In the genomic region with DNA sequence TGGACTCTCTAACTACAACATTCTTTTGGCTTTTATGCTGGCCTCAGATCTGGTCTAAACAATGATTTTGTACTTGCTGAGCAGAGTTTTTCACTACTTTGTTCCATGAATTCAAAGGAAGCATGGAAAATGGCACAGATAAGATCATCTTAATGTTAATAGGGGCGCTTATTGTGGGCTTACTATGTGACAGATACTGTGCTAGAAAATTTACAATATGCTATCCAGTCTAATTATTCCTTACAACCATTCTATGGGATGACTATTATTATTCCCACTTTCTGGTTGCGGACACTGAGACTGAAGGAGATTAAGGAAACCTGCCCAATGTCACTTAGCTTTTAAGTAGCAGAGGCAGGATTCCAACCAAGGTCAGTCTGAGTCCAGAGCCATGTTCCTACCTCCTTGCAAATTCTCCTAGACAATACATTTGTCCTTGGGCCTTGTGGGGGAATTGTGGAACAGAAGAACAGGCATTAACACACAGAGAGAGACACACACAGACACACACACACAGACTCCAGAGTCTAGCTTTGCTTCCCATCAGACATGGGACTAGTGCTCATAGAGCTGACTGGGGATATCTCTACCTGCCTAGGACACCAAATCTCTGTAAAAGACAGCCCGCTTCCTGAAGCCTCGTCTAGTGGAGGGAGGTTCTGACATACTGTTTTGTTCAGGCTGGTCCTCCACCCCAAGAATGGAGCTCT, we compare ENCODE assay signal across 18 cellular contexts.
DNase-seq lines count a peak whose midpoint lies in the region; ATAC-seq, FAIRE-seq and TF ChIP-seq lines count a peak whose summit lies in the region.
"Had no signal": no experiment of that assay in that cellular context is flagged by ENCODE, and none has a peak within 500 bp of the region (broad histone marks: within the 10 kb centered on the region; RNA-seq: fewer than 3 reads in every experiment).

No MANE protein-coding gene starts in this region.

- DNase-seq in IMR-90 = no peak
- no peak for DNase-seq in keratinocyte (ENCODE audit: low read depth, low spot score)
- DNase-seq in suprapubic skin (ENCODE audit: low spot score in 2 of 2) = no peak
- no peak for DNase-seq in AG08395 (ENCODE audit: low spot score)
- DNase-seq in activated CD4-positive, alpha-beta T cell treated with anti-CD3 and anti-CD28 coated beads, Interleukin-2, amount 10 ng/mL, durations not matched to agents 24 days and 14 days = no peak
- DNase-seq in kidney = no peak
- DNase-seq: activated CD4-positive, alpha-beta T cell treated with anti-CD3 and anti-CD28 coated beads, Interleukin-2, amount 50 U/mL, for 48 hours; activated naive CD4-positive, alpha-beta T cell treated with anti-CD3 and anti-CD28 coated beads for 36 hours; body of pancreas; Calu3; foreskin melanocyte; KG1; Peyer's patch; stimulated activated CD4-positive, alpha-beta T cell treated with anti-CD3 and anti-CD28 coated beads, Interleukin-1b, Interleukin-23, amount 100 ng/mL, for 48 hours; SW 1271 had no signal

- no peak overlapping the region for H2BK20ac ChIP-seq in IMR-90 (ENCODE audit: low read depth, low read length)

- H3K79me2 ChIP-seq in keratinocyte (ENCODE audit: control insufficient read depth, insufficient read depth, low read length) = no peaks in the 10 kb centered on the region

- H3K4me2 ChIP-seq in IMR-90 (ENCODE audit: low read depth, low read length) (no peak overlapping the region), keratinocyte (ENCODE audit: control insufficient read depth, extremely low read depth, insufficient read depth, low read depth, low read length) (peak overlapping the region; percentile 60)

- H2AK5ac ChIP-seq in IMR-90 (ENCODE audit: low read depth, low read length) = no peak overlapping the region

- H3K27ac ChIP-seq in IMR-90 (ENCODE audit: insufficient read depth, low read length) = no peak overlapping the region
- peak overlapping the region; percentile 63 for H3K27ac ChIP-seq in keratinocyte (ENCODE audit: control insufficient read depth, insufficient read depth, low read length)
- peak overlapping the region; percentile 76 for H3K27ac ChIP-seq in suprapubic skin
- H3K27ac ChIP-seq in kidney (ENCODE audit: low read depth in 2 of 2, low read length in 2 of 2) = peak overlapping the region in 1 of 2 donors; percentile 37

- no peak overlapping the region for H3K18ac ChIP-seq in IMR-90 (ENCODE audit: low read depth, low read length)

- H2AFZ ChIP-seq in IMR-90 (replicated peaks; ENCODE audit: low read length, poor library complexity) = peak overlapping the region; percentile 21
- peak overlapping the region; percentile 37 for H2AFZ ChIP-seq in keratinocyte (ENCODE audit: control insufficient read depth, low read length)

- no peak overlapping the region for H4K5ac ChIP-seq in IMR-90 (ENCODE audit: low read depth, low read length)

- no peak overlapping the region for H3K4me3 Mint-ChIP-seq in activated CD4-positive, alpha-beta T cell treated with anti-CD3 and anti-CD28 coated beads, Interleukin-2, amount 10 ng/mL, durations not matched to agents 24 days and 14 days
- H3K4me3 Mint-ChIP-seq: activated naive CD4-positive, alpha-beta T cell treated with anti-CD3 and anti-CD28 coated beads for 36 hours had no signal

- no peaks in the 10 kb centered on the region for H3K79me1 ChIP-seq in IMR-90 (ENCODE audit: low read depth in 1 of 2, low read length in 2 of 2)

- no peaks in the 10 kb centered on the region for H3K27me3 Mint-ChIP-seq in activated CD4-positive, alpha-beta T cell treated with anti-CD3 and anti-CD28 coated beads, Interleukin-2, amount 10 ng/mL, durations not matched to agents 24 days and 14 days

- no peaks in the 10 kb centered on the region for H3K36me3 ChIP-seq in IMR-90 (ENCODE audit: control insufficient read depth, insufficient read depth, low read length)
- H3K36me3 ChIP-seq in keratinocyte (ENCODE audit: control insufficient read depth in 2 of 2, extremely low read depth in 1 of 2, insufficient read depth in 2 of 2, low read length in 2 of 2) = no peaks in the 10 kb centered on the region
- no peaks in the 10 kb centered on the region for H3K36me3 ChIP-seq in suprapubic skin
- no peaks in the 10 kb centered on the region for H3K36me3 ChIP-seq in kidney (ENCODE audit: control insufficient read depth in 1 of 2, insufficient read depth in 2 of 2, low read length in 2 of 2)
- H3K36me3 ChIP-seq: Peyer's patch had no signal

- no peaks in the 10 kb centered on the region for H3K9me3 ChIP-seq in IMR-90 (ENCODE audit: control insufficient read depth, insufficient read depth, low read length)
- H3K9me3 ChIP-seq in keratinocyte (ENCODE audit: control insufficient read depth, low read depth, low read length) = no peaks in the 10 kb centered on the region
- no peaks in the 10 kb centered on the region for H3K9me3 ChIP-seq in suprapubic skin
- H3K9me3 ChIP-seq in kidney (ENCODE audit: control insufficient read depth in 1 of 2, low read length in 2 of 2) = no peaks in the 10 kb centered on the region
- H3K9me3 ChIP-seq: body of pancreas, Peyer's patch had no signal

- H2BK15ac ChIP-seq in IMR-90 (ENCODE audit: low read depth, low read length) = no peak overlapping the region

- no peak overlapping the region for H3K27ac Mint-ChIP-seq in activated CD4-positive, alpha-beta T cell treated with anti-CD3 and anti-CD28 coated beads, Interleukin-2, amount 10 ng/mL, durations not matched to agents 24 days and 14 days
- H3K27ac Mint-ChIP-seq: activated naive CD4-positive, alpha-beta T cell treated with anti-CD3 and anti-CD28 coated beads for 36 hours had no signal

- H3K4ac ChIP-seq in IMR-90 (ENCODE audit: low read depth, low read length) = no peak overlapping the region

- no peak for TF ChIP-seq EP300 in suprapubic skin (IDR thresholded peaks at IDR 0.05)

- peaks cover 3% of the 10 kb centered on the region for H3K4me1 ChIP-seq in IMR-90 (ENCODE audit: control insufficient read depth, insufficient read depth, low read length)
- H3K4me1 ChIP-seq in keratinocyte (ENCODE audit: control insufficient read depth, extremely low read depth, insufficient read depth, low read length) = peaks cover 43% of the 10 kb centered on the region
- H3K4me1 ChIP-seq in suprapubic skin = peaks cover 47% of the 10 kb centered on the region
- H3K4me1 ChIP-seq in kidney (ENCODE audit: control insufficient read depth in 1 of 2, insufficient read depth in 1 of 2, low read depth in 1 of 2, low read length in 2 of 2) = peaks cover 0 to 7% of the 10 kb centered on the region in 2 donors

- H3K4me1 Mint-ChIP-seq in activated CD4-positive, alpha-beta T cell treated with anti-CD3 and anti-CD28 coated beads, Interleukin-2, amount 10 ng/mL, durations not matched to agents 24 days and 14 days = no peaks in the 10 kb centered on the region

- FAIRE-seq in keratinocyte (lab: Jason Lieb, UNC) = peak; percentile 56
- no peak for FAIRE-seq in kidney (lab: Jason Lieb, UNC)
- FAIRE-seq: G401.6 had no signal

- POLR2A ChIA-PET in IMR-90 (lab: Charles Lee; ENCODE audit: unreplicated experiment) = no interaction called here

- TF ChIP-seq POLR2A in IMR-90 (IDR thresholded peaks at IDR 0.05; ENCODE audit: low read depth, low read length) = no peak
- no peak for TF ChIP-seq POLR2A in suprapubic skin (IDR thresholded peaks at IDR 0.05)

- H2BK120ac ChIP-seq in IMR-90 (ENCODE audit: low read depth, low read length) = no peak overlapping the region

- TF ChIP-seq RAD21 in IMR-90 (IDR thresholded peaks at IDR 0.05; ENCODE audit: low read length) = no peak

- WGBS in IMR-90 (ENCODE audit: extremely low coverage in 2 of 2, insufficient read length in 1 of 2), 2 experiments = no CpG with 5 or more reads among the region's 4 CpGs
- WGBS in suprapubic skin = 79% methylated on average over 4 of the region's 4 CpGs

- H2AK9ac ChIP-seq in IMR-90 (replicated peaks; ENCODE audit: low read depth, low read length, poor library complexity) = no peak overlapping the region

- peaks cover 1% of the 10 kb centered on the region for H3K9me3 Mint-ChIP-seq in activated CD4-positive, alpha-beta T cell treated with anti-CD3 and anti-CD28 coated beads, Interleukin-2, amount 10 ng/mL, durations not matched to agents 24 days and 14 days

- dilution Hi-C loops in IMR-90 (cut with HindIII; ENCODE audit: low sequenced_read_pairs, unreplicated experiment) = no loop called here
- dilution Hi-C loops in keratinocyte (cut with MboI; ENCODE audit: extremely low pct_ligation_motif_present, low sequenced_read_pairs) = no loop called here

- BruUV-seq in IMR-90 (replicated peaks; lab: Mats Ljungman, UMichigan) = no TSS peak

- peak; percentile 51 for ATAC-seq in IMR-90 (ENCODE audit: low read depth)
- peak; percentile 89 for ATAC-seq in SK-N-SH treated with all-trans-retinoic acid at 6 μM for 48 hours
- no peak for ATAC-seq in HG03139 (IDR thresholded peaks at IDR 0.05; ENCODE audit: unreplicated experiment)

- peaks cover under 1% of the 10 kb centered on the region for H3K36me3 Mint-ChIP-seq in activated CD4-positive, alpha-beta T cell treated with anti-CD3 and anti-CD28 coated beads, Interleukin-2, amount 10 ng/mL, durations not matched to agents 24 days and 14 days (ENCODE audit: low read depth)

- H4K8ac ChIP-seq in IMR-90 (ENCODE audit: low read depth in 2 of 2, low read length in 2 of 2) = no peak overlapping the region

- H3K9ac ChIP-seq in IMR-90 (ENCODE audit: low read depth, low read length) (no peak overlapping the region), keratinocyte (ENCODE audit: control insufficient read depth, extremely low read depth, insufficient read depth, low read length) (no peak overlapping the region), kidney (ENCODE audit: low read length in 2 of 2) (peak overlapping the region in 1 of 2 donors; percentile 5)

- H3K27me3 ChIP-seq in IMR-90 (ENCODE audit: control insufficient read depth, insufficient read depth, low read length) (no peaks in the 10 kb centered on the region), keratinocyte (ENCODE audit: control insufficient read depth, extremely low read depth, insufficient read depth, low read length) (no peaks in the 10 kb centered on the region), suprapubic skin (no peaks in the 10 kb centered on the region)
- H3K27me3 ChIP-seq: body of pancreas, Peyer's patch had no signal

- no peak overlapping the region for H3K23ac ChIP-seq in IMR-90 (ENCODE audit: low read depth, low read length)

- no peak overlapping the region for H3K4me3 ChIP-seq in IMR-90 (ENCODE audit: insufficient read depth, low read depth, low read length)
- peak overlapping the region in 1 of 3 experiments; percentile 15 for H3K4me3 ChIP-seq in keratinocyte (ENCODE audit: control insufficient read depth in 2 of 3, extremely low read depth in 1 of 3, insufficient read depth in 2 of 3, low read depth in 1 of 3, low read length in 3 of 3)
- H3K4me3 ChIP-seq in suprapubic skin = no peak overlapping the region
- no peak overlapping the region for H3K4me3 ChIP-seq in kidney (ENCODE audit: low read length in 2 of 2)
- H3K4me3 ChIP-seq: body of pancreas, Peyer's patch had no signal

- no peaks in the 10 kb centered on the region for H4K20me1 ChIP-seq in IMR-90 (ENCODE audit: insufficient read depth, low read length)
- H4K20me1 ChIP-seq in keratinocyte (ENCODE audit: control insufficient read depth, extremely low read depth, insufficient read depth, low read length) = no peaks in the 10 kb centered on the region

- H2BK5ac ChIP-seq in IMR-90 (ENCODE audit: low read depth, low read length, poor library complexity, severe bottlenecking) = no peak overlapping the region

- CTCF ChIA-PET in IMR-90 (lab: Yijun Ruan, JAX) = interaction anchor here (0.8 kb wide), 1 partner anchor 23 kb away, joined by 3 read pairs; no protein-coding TSS in a partner anchor

- H3K56ac ChIP-seq in IMR-90 (ENCODE audit: extremely low read depth, insufficient read depth, low read length) = no peak overlapping the region

- in situ Hi-C loops in IMR-90 (cut with MboI; ENCODE audit: low sequenced_read_pairs) = loop anchor here (25.0 kb wide), 1 partner anchor 526 kb away; no protein-coding TSS in a partner anchor

- TF ChIP-seq CTCF in IMR-90 (conservative IDR thresholded peaks at IDR 0.05; ENCODE audit: low read depth, low read length) (no peak), keratinocyte (optimal IDR thresholded peaks at IDR 0.05 in 1 of 3, IDR thresholded peaks at IDR 0.05 in 1 of 3, conservative IDR thresholded peaks at IDR 0.05 in 1 of 3; ENCODE audit: extremely low read depth in 1 of 3, insufficient read depth in 2 of 3, low read length in 3 of 3) (no peak), suprapubic skin (IDR thresholded peaks at IDR 0.05) (no peak), kidney (IDR thresholded peaks at IDR 0.05; ENCODE audit: borderline replicate concordance, extremely low read depth, insufficient read depth) (no peak)

- no peak overlapping the region for H3K14ac ChIP-seq in IMR-90 (replicated peaks; ENCODE audit: low read depth, low read length)

- intact Hi-C loops in IMR-90 (cut with micrococcal nuclease) = no loop called here
- intact Hi-C loops in activated CD4-positive, alpha-beta T cell treated with anti-CD3 and anti-CD28 coated beads, Interleukin-2, amount 10 ng/mL, durations not matched to agents 24 days and 14 days (cut with micrococcal nuclease) = no loop called here
- intact Hi-C loops in kidney (cut with DNase I) = no loop called here

- H3K9me1 ChIP-seq in IMR-90 (ENCODE audit: insufficient read depth, low read length) (no peaks in the 10 kb centered on the region), keratinocyte (ENCODE audit: control insufficient read depth, extremely low read depth, insufficient read depth, low read length) (no peaks in the 10 kb centered on the region)

- no peak overlapping the region for H4K91ac ChIP-seq in IMR-90 (ENCODE audit: insufficient read depth, low read depth, low read length)
